In genomic region chr20:61788343-61788742, GRCh38 we compare ENCODE assay signal across 20 cellular contexts.
"Had no signal": no experiment of that assay in that cellular context is flagged by ENCODE, and none has a peak within 500 bp of the region (broad histone marks: within the 10 kb centered on the region; RNA-seq: fewer than 3 reads in every experiment).

No MANE protein-coding gene starts in this region.

- H3K36me3 Mint-ChIP-seq: activated CD8-positive, alpha-beta memory T cell treated with anti-CD3 and anti-CD28 coated beads, Interleukin-2, amount 10 ng/mL, durations not matched to agents 7 days and 5 days; activated naive CD4-positive, alpha-beta T cell treated with anti-CD3 and anti-CD28 coated beads, Interleukin-2, amount 50 U/mL, for 24 hours had no signal

- H3K4me3 ChIP-seq: breast epithelium, Peyer's patch had no signal

- H3K27me3 Mint-ChIP-seq: activated CD8-positive, alpha-beta memory T cell treated with anti-CD3 and anti-CD28 coated beads, Interleukin-2, amount 10 ng/mL, durations not matched to agents 7 days and 5 days; activated naive CD4-positive, alpha-beta T cell treated with anti-CD3 and anti-CD28 coated beads, Interleukin-2, amount 50 U/mL, for 24 hours had no signal

- H3K27ac ChIP-seq: breast epithelium, Peyer's patch had no signal

- DNase-seq: activated CD4-positive, alpha-beta T cell treated with anti-CD3 and anti-CD28 coated beads for 4 hours; activated CD8-positive, alpha-beta memory T cell treated with anti-CD3 and anti-CD28 coated beads, Interleukin-2, amount 10 ng/mL, durations not matched to agents 7 days and 5 days; activated effector memory CD4-positive, alpha-beta T cell treated with Interleukin-2 at 50 U/mL for 16 hours; activated naive CD4-positive, alpha-beta T cell; activated T-cell treated with anti-CD3 and anti-CD28 coated beads, Interleukin-2, amount 50 U/mL, for 24 hours; caudate nucleus; MM.1S; NCI-H1105; NCI-H1436 treated with DMSO at 0.1 percent for 48 hours; NCI-H187; NCI-H2081; NCI-H446; NCI-H524; SHP77 treated with DMSO at 0.1 percent for 48 hours had no signal

- H3K4me1 Mint-ChIP-seq: activated CD8-positive, alpha-beta memory T cell treated with anti-CD3 and anti-CD28 coated beads, Interleukin-2, amount 10 ng/mL, durations not matched to agents 7 days and 5 days; activated naive CD4-positive, alpha-beta T cell treated with anti-CD3 and anti-CD28 coated beads, Interleukin-2, amount 50 U/mL, for 24 hours had no signal

- H3K9me3 ChIP-seq: breast epithelium, Peyer's patch had no signal

- H3K4me3 Mint-ChIP-seq: activated CD8-positive, alpha-beta memory T cell treated with anti-CD3 and anti-CD28 coated beads, Interleukin-2, amount 10 ng/mL, durations not matched to agents 7 days and 5 days; activated naive CD4-positive, alpha-beta T cell treated with anti-CD3 and anti-CD28 coated beads, Interleukin-2, amount 50 U/mL, for 24 hours; activated T-cell treated with anti-CD3 and anti-CD28 coated beads, Interleukin-2, amount 50 U/mL, for 24 hours; activated T-helper 1 cell treated with anti-CD3 and anti-CD28 coated beads, Interleukin-12 subunit alpha, Interleukin-12 subunit beta, Interleukin-2, Interleukin-4 antibody, amounts not matched to agents 30 ng/mL and 10 ng/mL and 1 ng/mL, durations not matched to agents 14 hours and 24 hours and 36 hours; T-helper 1 cell treated with Interleukin-12 subunit alpha and Interleukin-12 subunit beta and Interleukin-4 antibody, amounts not matched to agents 30 μg/mL and 1 μg/mL, for 36 hours had no signal

- H3K27ac Mint-ChIP-seq: activated CD8-positive, alpha-beta memory T cell treated with anti-CD3 and anti-CD28 coated beads, Interleukin-2, amount 10 ng/mL, durations not matched to agents 7 days and 5 days; activated naive CD4-positive, alpha-beta T cell treated with anti-CD3 and anti-CD28 coated beads, Interleukin-2, amount 50 U/mL, for 24 hours; activated T-cell treated with anti-CD3 and anti-CD28 coated beads, Interleukin-2, amount 50 U/mL, for 24 hours; activated T-helper 1 cell treated with anti-CD3 and anti-CD28 coated beads, Interleukin-12 subunit alpha, Interleukin-12 subunit beta, Interleukin-2, Interleukin-4 antibody, amounts not matched to agents 30 ng/mL and 10 ng/mL and 1 ng/mL, durations not matched to agents 14 hours and 24 hours and 36 hours; T-helper 1 cell treated with Interleukin-12 subunit alpha and Interleukin-12 subunit beta and Interleukin-4 antibody, amounts not matched to agents 30 μg/mL and 1 μg/mL, for 36 hours had no signal

- H3K9me3 Mint-ChIP-seq: activated naive CD4-positive, alpha-beta T cell treated with anti-CD3 and anti-CD28 coated beads, Interleukin-2, amount 50 U/mL, for 24 hours; activated T-cell treated with anti-CD3 and anti-CD28 coated beads, Interleukin-2, amount 50 U/mL, for 24 hours; activated T-helper 1 cell treated with anti-CD3 and anti-CD28 coated beads, Interleukin-12 subunit alpha, Interleukin-12 subunit beta, Interleukin-2, Interleukin-4 antibody, amounts not matched to agents 30 ng/mL and 10 ng/mL and 1 ng/mL, durations not matched to agents 14 hours and 24 hours and 36 hours; T-helper 1 cell treated with Interleukin-12 subunit alpha and Interleukin-12 subunit beta and Interleukin-4 antibody, amounts not matched to agents 30 μg/mL and 1 μg/mL, for 36 hours had no signal

- H3K27me3 ChIP-seq: Peyer's patch had no signal

- H3K4me1 ChIP-seq: breast epithelium, Peyer's patch had no signal

- ATAC-seq: activated CD4-positive, CD25-positive, alpha-beta regulatory T cell treated with anti-CD3 and anti-CD28 coated beads, Interleukin-2, amount 50 U/mL, for 24 hours; activated CD8-positive, alpha-beta memory T cell treated with anti-CD3 and anti-CD28 coated beads, Interleukin-2, amount 10 ng/mL, durations not matched to agents 7 days and 5 days had no signal

- H3K36me3 ChIP-seq: breast epithelium, Peyer's patch had no signal
